Comparison of ENCODE assay signal across 26 cellular contexts in genomic region chr7:72265505-72265904, GRCh38.
"Had no signal": no experiment of that assay in that cellular context is flagged by ENCODE, and none has a peak within 500 bp of the region (broad histone marks: within the 10 kb centered on the region; RNA-seq: fewer than 3 reads in every experiment).

No MANE protein-coding gene starts in this region.

- H3K36me3 Mint-ChIP-seq: activated naive CD8-positive, alpha-beta T cell had no signal

- H3K27me3 ChIP-seq: brain microvascular endothelial cell, dorsolateral prefrontal cortex had no signal

- DNase-seq: activated B cell treated with CpG ODN at 0.5 μM for 24 hours; activated CD4-positive, alpha-beta T cell treated with anti-CD3 and anti-CD28 coated beads for 48 hours; activated CD4-positive, alpha-beta T cell treated with anti-CD3 and anti-CD28 coated beads, Interleukin-2, amount 50 U/mL, for 1 hour; activated CD4-positive, alpha-beta T cell treated with anti-CD3 and anti-CD28 coated beads, Interleukin-2, amount 50 U/mL, for 48 hours; activated CD8-positive, alpha-beta memory T cell treated with anti-CD3 and anti-CD28 coated beads for 24 hours; activated CD8-positive, alpha-beta T cell treated with anti-CD3 and anti-CD28 coated beads for 36 hours; activated effector memory CD4-positive, alpha-beta T cell treated with Interleukin-2 at 50 U/mL for 16 hours; activated gamma-delta T cell treated with Interleukin-2 at 50 U/mL for 16 hours; activated naive CD4-positive, alpha-beta T cell treated with anti-CD3 and anti-CD28 coated beads, Interleukin-2, amount 50 U/mL, for 16 hours; activated naive CD4-positive, alpha-beta T cell treated with Interleukin-2 at 50 U/mL for 16 hours; activated T-cell treated with anti-CD3 and anti-CD28 coated beads, Interleukin-2, amount 50 U/mL, for 4 hours; amniotic stem cell; anterior cingulate cortex; brain microvascular endothelial cell; dorsolateral prefrontal cortex; effector memory CD4-positive, alpha-beta T cell; endodermal cell; foreskin fibroblast; T-helper 2 cell had no signal

- H3K4me3 Mint-ChIP-seq: activated B cell treated with CpG ODN at 0.5 μM for 24 hours; activated CD8-positive, alpha-beta T cell treated with anti-CD3 and anti-CD28 coated beads for 36 hours; activated naive CD8-positive, alpha-beta T cell; activated T-cell treated with anti-CD3 and anti-CD28 coated beads, Interleukin-2, amount 50 U/mL, for 4 hours; activated T-helper 17 cell treated with anti-CD3 and anti-CD28 coated beads, Interleukin-2, amount 50 U/mL, for 72 hours; central memory CD8-positive, alpha-beta T cell; dendritic cell treated with granulocyte-macrophage colony-stimulating factor and Interleukin-4, amounts not matched to agents 40 ng/mL and 50 ng/mL, for 4 days; endodermal cell had no signal

- H3K27ac Mint-ChIP-seq: activated B cell treated with CpG ODN at 0.5 μM for 24 hours; activated CD8-positive, alpha-beta T cell treated with anti-CD3 and anti-CD28 coated beads for 36 hours; activated naive CD8-positive, alpha-beta T cell; activated T-helper 17 cell treated with anti-CD3 and anti-CD28 coated beads, Interleukin-2, amount 50 U/mL, for 72 hours; dendritic cell treated with granulocyte-macrophage colony-stimulating factor and Interleukin-4, amounts not matched to agents 40 ng/mL and 50 ng/mL, for 4 days; endodermal cell had no signal

- H3K4me3 ChIP-seq: coronary artery, dorsolateral prefrontal cortex had no signal

- H3K27ac ChIP-seq: brain microvascular endothelial cell, coronary artery, dorsolateral prefrontal cortex, VCaP had no signal

- H3K36me3 ChIP-seq: brain microvascular endothelial cell had no signal

- H3K27me3 Mint-ChIP-seq: activated B cell treated with CpG ODN at 0.5 μM for 24 hours; activated CD8-positive, alpha-beta T cell treated with anti-CD3 and anti-CD28 coated beads for 36 hours; activated T-helper 17 cell treated with anti-CD3 and anti-CD28 coated beads, Interleukin-2, amount 50 U/mL, for 72 hours; central memory CD8-positive, alpha-beta T cell; dendritic cell treated with granulocyte-macrophage colony-stimulating factor and Interleukin-4, amounts not matched to agents 40 ng/mL and 50 ng/mL, for 4 days had no signal

- H3K4me1 Mint-ChIP-seq: activated B cell treated with CpG ODN at 0.5 μM for 24 hours; activated T-helper 17 cell treated with anti-CD3 and anti-CD28 coated beads, Interleukin-2, amount 50 U/mL, for 72 hours; central memory CD8-positive, alpha-beta T cell had no signal

- ATAC-seq: activated CD4-positive, CD25-positive, alpha-beta regulatory T cell treated with anti-CD3 and anti-CD28 coated beads, Interleukin-2, amount 50 U/mL, for 24 hours; activated CD8-positive, alpha-beta T cell treated with anti-CD3 and anti-CD28 coated beads for 36 hours; activated T-cell treated with anti-CD3 and anti-CD28 coated beads, Interleukin-2, amount 50 U/mL, for 4 hours; activated T-helper 17 cell treated with anti-CD3 and anti-CD28 coated beads, Interleukin-2, amount 50 U/mL, for 72 hours had no signal
